ENCODE assay signal across 9 cellular contexts in genomic region chr19:18289471-18290066, GRCh38. TPM values are rescaled to one million over a fixed set of nuclear protein-coding genes. Genes with fewer than 3 reads are reported as not detected.
A peak's percentile ranks its signal among the peaks of the same experiment; 100 is the strongest.
DNase-seq lines count a peak whose midpoint lies in the region; ATAC-seq and TF ChIP-seq lines count a peak whose summit lies in the region.
"Had no signal": no experiment of that assay in that cellular context is flagged by ENCODE, and none has a peak within 500 bp of the region (broad histone marks: within the 10 kb centered on the region; RNA-seq: fewer than 3 reads in every experiment).

No MANE protein-coding gene starts in this region.

- H3K79me2 ChIP-seq in Loucy (ENCODE audit: insufficient read depth, low read length) (peaks cover 3% of the 10 kb centered on the region; the same call in 1 of the 2 replicates), trophoblast cell (ENCODE audit: control insufficient read depth, insufficient read depth, low read length, poor library complexity) (peaks cover 16% of the 10 kb centered on the region)

- H3K4me2 ChIP-seq in Loucy (ENCODE audit: low read depth, low read length, poor library complexity, severe bottlenecking) (peak overlapping the region; percentile 84), trophoblast cell (ENCODE audit: low read length) (no peak overlapping the region)

- no peak overlapping the region for H3K4ac ChIP-seq in trophoblast cell (ENCODE audit: low read depth, low read length)

- peak overlapping the region; percentile 71 for H2BK120ac ChIP-seq in trophoblast cell (ENCODE audit: insufficient read depth, low read length, poor library complexity)

- intact Hi-C loops in CD14-positive monocyte (cut with micrococcal nuclease) = no loop called here
- intact Hi-C loops in dendritic cell treated with granulocyte-macrophage colony-stimulating factor and Interleukin-4, amounts not matched to agents 40 ng/mL and 50 ng/mL, for 4 days (cut with micrococcal nuclease) = no loop called here

- H4K8ac ChIP-seq in trophoblast cell (ENCODE audit: low read depth, low read length) = no peak overlapping the region

- DNase-seq in CD14-positive monocyte (ENCODE audit: low spot score) = no peak
- DNase-seq in trophoblast cell = no peak
- no peak for DNase-seq in glomerular visceral epithelial cell (ENCODE audit: extremely low spot score)
- no peak for DNase-seq in AG08396 (ENCODE audit: low spot score)

- H3K27me3 Mint-ChIP-seq in CD14-positive monocyte (ENCODE audit: low read depth in 3 of 3) = peaks cover 0 to 3% (median 2%) of the 10 kb centered on the region in 3 donors
- H3K27me3 Mint-ChIP-seq in dendritic cell treated with granulocyte-macrophage colony-stimulating factor and Interleukin-4, amounts not matched to agents 40 ng/mL and 50 ng/mL, for 4 days = peaks cover 2% of the 10 kb centered on the region

- H3K18ac ChIP-seq in trophoblast cell (ENCODE audit: low read length) = no peak overlapping the region

- peak overlapping the region; percentile 20 for H3K27ac ChIP-seq in trophoblast cell (ENCODE audit: low read depth, low read length)

- H3K4me3 ChIP-seq in Loucy (ENCODE audit: low read length, poor library complexity, severe bottlenecking) = no peak overlapping the region
- no peak overlapping the region for H3K4me3 ChIP-seq in trophoblast cell (ENCODE audit: low read depth, low read length)
- H3K4me3 ChIP-seq: lung had no signal

- no peaks in the 10 kb centered on the region for H3K9me3 Mint-ChIP-seq in CD14-positive monocyte
- H3K9me3 Mint-ChIP-seq in dendritic cell treated with granulocyte-macrophage colony-stimulating factor and Interleukin-4, amounts not matched to agents 40 ng/mL and 50 ng/mL, for 4 days = no peaks in the 10 kb centered on the region

- no peak overlapping the region for H3K23ac ChIP-seq in trophoblast cell (ENCODE audit: low read length)

- no peak overlapping the region for H3K14ac ChIP-seq in trophoblast cell (ENCODE audit: low read length)

- H2BK12ac ChIP-seq in trophoblast cell (ENCODE audit: low read length) = peak overlapping the region; percentile 98

- H2BK5ac ChIP-seq in trophoblast cell (ENCODE audit: low read depth, low read length, poor library complexity) = peak overlapping the region; percentile 77

- H2AFZ ChIP-seq in Loucy (ENCODE audit: low read length) (no peak overlapping the region), trophoblast cell (ENCODE audit: insufficient read depth, low read length, poor library complexity) (no peak overlapping the region)

- H3K4me3 Mint-ChIP-seq in CD14-positive monocyte = peak overlapping the region in 1 of 2 donors; percentile 49
- H3K4me3 Mint-ChIP-seq in dendritic cell treated with granulocyte-macrophage colony-stimulating factor and Interleukin-4, amounts not matched to agents 40 ng/mL and 50 ng/mL, for 4 days = no peak overlapping the region

- H3K27me3 ChIP-seq in Loucy (ENCODE audit: insufficient read depth, low read length, poor library complexity, severe bottlenecking) = no peaks in the 10 kb centered on the region
- H3K27me3 ChIP-seq in trophoblast cell (ENCODE audit: insufficient read depth, low read length) = no peaks in the 10 kb centered on the region

- peaks cover 4% of the 10 kb centered on the region; the same call in 1 of the 2 replicates for H3F3A ChIP-seq in Loucy (ENCODE audit: low read depth)

- H3K4me1 Mint-ChIP-seq in CD14-positive monocyte = peaks cover 40% of the 10 kb centered on the region
- H3K4me1 Mint-ChIP-seq in dendritic cell treated with granulocyte-macrophage colony-stimulating factor and Interleukin-4, amounts not matched to agents 40 ng/mL and 50 ng/mL, for 4 days (ENCODE audit: low read depth) = peaks cover 68% of the 10 kb centered on the region

- TF ChIP-seq CTCF in CD14-positive monocyte (IDR thresholded peaks at IDR 0.05) (no peak), Loucy (conservative IDR thresholded peaks at IDR 0.05; ENCODE audit: low read length) (no peak)

- H3K36me3 ChIP-seq in Loucy (ENCODE audit: insufficient read depth, low read length) (no peaks in the 10 kb centered on the region), trophoblast cell (ENCODE audit: control insufficient read depth in 1 of 2, insufficient read depth in 2 of 2, low read length in 2 of 2) (no peaks in the 10 kb centered on the region)

- H4K91ac ChIP-seq in trophoblast cell (ENCODE audit: low read depth, low read length) = peak overlapping the region; percentile 73

- H3K4me1 ChIP-seq in Loucy (ENCODE audit: insufficient read depth, low read length, poor library complexity, severe bottlenecking) (peaks cover 33% of the 10 kb centered on the region), trophoblast cell (ENCODE audit: control insufficient read depth in 1 of 2, insufficient read depth in 2 of 2, low read length in 2 of 2) (peaks cover 44 to 46% of the 10 kb centered on the region in 2 experiments)

- no peak overlapping the region for H4K12ac ChIP-seq in trophoblast cell (ENCODE audit: low read depth, low read length)

- H3K27ac Mint-ChIP-seq in CD14-positive monocyte = peak overlapping the region; percentile 59 to 99 (median 89)
- peak overlapping the region; percentile 97 for H3K27ac Mint-ChIP-seq in dendritic cell treated with granulocyte-macrophage colony-stimulating factor and Interleukin-4, amounts not matched to agents 40 ng/mL and 50 ng/mL, for 4 days

- peak overlapping the region; percentile 89 for H2AK5ac ChIP-seq in trophoblast cell (ENCODE audit: low read length)

- H3K36me3 Mint-ChIP-seq in CD14-positive monocyte = peaks cover under 1 to 2% of the 10 kb centered on the region in 2 donors
- H3K36me3 Mint-ChIP-seq in dendritic cell treated with granulocyte-macrophage colony-stimulating factor and Interleukin-4, amounts not matched to agents 40 ng/mL and 50 ng/mL, for 4 days (ENCODE audit: low read depth) = peaks cover 11% of the 10 kb centered on the region

- H3K9me2 ChIP-seq in Loucy (replicated peaks; ENCODE audit: low read depth, low read length) = no peaks in the 10 kb centered on the region

- H3K79me1 ChIP-seq in trophoblast cell (ENCODE audit: low read length) = peaks cover 58% of the 10 kb centered on the region

- no peaks in the 10 kb centered on the region for H4K20me1 ChIP-seq in Loucy (ENCODE audit: insufficient read depth, low read length, poor library complexity, severe bottlenecking)

- H3K9me3 ChIP-seq in Loucy (ENCODE audit: insufficient read depth, low read depth, low read length) (no peaks in the 10 kb centered on the region), trophoblast cell (ENCODE audit: insufficient read depth, low read depth, low read length) (no peaks in the 10 kb centered on the region)

- ATAC-seq in HG03439 (IDR thresholded peaks at IDR 0.05; ENCODE audit: unreplicated experiment) (no peak), HG03457 (IDR thresholded peaks at IDR 0.05; ENCODE audit: unreplicated experiment) (no peak)

- H3K9ac ChIP-seq in Loucy (ENCODE audit: low read depth, low read length, poor library complexity, severe bottlenecking) (peak overlapping the region; percentile 95), trophoblast cell (ENCODE audit: low read length) (no peak overlapping the region)

- WGBS in trophoblast cell (ENCODE audit: extremely low coverage, insufficient coverage, insufficient read length) = no CpG with 5 or more reads among the region's 10 CpGs

RNA-seq across cellular contexts. Expression of gene JUND, which starts 8.1 kb away (rescaled TPM):
- 10 to 100 TPM; 22.5 to 86.9 TPM for polyA plus RNA-seq in CD14-positive monocyte
- polyA plus RNA-seq in trophoblast cell (2013) = 224 and 256 TPM in 2 replicates

RNA-seq across cellular contexts. Expression of gene IQCN, which starts 15.3 kb away (rescaled TPM):
- polyA plus RNA-seq in CD14-positive monocyte = not detected
- polyA plus RNA-seq in trophoblast cell (2013) = 1.7 and 1.8 TPM in 2 replicates

RNA-seq across cellular contexts. Expression of gene LSM4, which starts 33.3 kb away (rescaled TPM):
- 100 to 1,000 TPM in 1 of 2 donors, 10 to 100 TPM in 1; 97.0 to 143 TPM for polyA plus RNA-seq in CD14-positive monocyte
- 216 and 223 TPM in 2 replicates for polyA plus RNA-seq in trophoblast cell (2013)

RNA-seq across cellular contexts. Expression of gene PGPEP1, which starts 50.8 kb away (rescaled TPM):
- polyA plus RNA-seq in CD14-positive monocyte = 10 to 100 TPM; 10.3 TPM
- polyA plus RNA-seq in trophoblast cell (2013) = 46.5 and 56.5 TPM in 2 replicates
